8 cellular contexts compared by ENCODE assay signal in the genomic region with DNA sequence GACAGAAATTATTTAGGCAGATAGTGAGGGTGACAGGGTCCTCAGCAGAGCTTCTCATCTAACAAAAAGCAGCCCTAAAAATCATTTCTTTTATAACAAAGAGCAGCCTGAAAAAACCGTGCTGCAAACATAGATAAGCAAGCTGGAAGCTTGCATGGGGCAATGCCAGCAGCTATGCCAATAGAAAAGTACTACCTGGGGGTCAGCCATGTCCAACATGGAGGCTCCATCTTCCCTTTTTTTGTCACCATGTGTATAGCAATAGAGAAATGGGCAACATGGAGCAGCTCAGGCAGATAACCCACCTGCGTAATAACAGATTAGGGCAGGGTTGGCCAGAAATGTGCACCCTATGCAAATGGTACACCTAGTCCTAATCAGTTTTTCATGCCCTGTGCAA. TPM values are rescaled to one million over a fixed set of nuclear protein-coding genes. Genes with fewer than 3 reads are reported as not detected.
"Had no signal": no experiment of that assay in that cellular context is flagged by ENCODE, and none has a peak within 500 bp of the region (broad histone marks: within the 10 kb centered on the region; RNA-seq: fewer than 3 reads in every experiment).

No MANE protein-coding gene starts in this region.

- ATAC-seq: HepG2 had no signal

- H3K27ac ChIP-seq: HL-60 had no signal

- DNase-seq: IMR-90, KBM-7, KG1 had no signal

- FAIRE-seq: HepG2, HTR-8/SVneo had no signal

RNA-seq across cellular contexts. Expression of gene IGLL5, which starts 57.4 kb away (rescaled TPM):
- total RNA-seq: HepG2, HT-29, HT1080, IMR-90 had no signal
- polyA plus RNA-seq: HepG2, IMR-90 had no signal
